In genomic region chr2:109611467-109612095, GRCh38 we compare ENCODE assay signal across 10 cellular contexts. TPM values are rescaled to one million over a fixed set of nuclear protein-coding genes. Genes with fewer than 3 reads are reported as not detected.
A peak's percentile ranks its signal among the peaks of the same experiment; 100 is the strongest.
DNase-seq lines count a peak whose midpoint lies in the region; ATAC-seq, FAIRE-seq and TF ChIP-seq lines count a peak whose summit lies in the region.
"Had no signal": no experiment of that assay in that cellular context is flagged by ENCODE, and none has a peak within 500 bp of the region (broad histone marks: within the 10 kb centered on the region; RNA-seq: fewer than 3 reads in every experiment).

No MANE protein-coding gene starts in this region.

- H3K9me3 ChIP-seq in left ventricle myocardium inferior (replicated peaks) (no peaks in the 10 kb centered on the region), right atrium auricular region (no peaks in the 10 kb centered on the region), adipocyte (ENCODE audit: control insufficient read depth, low read length) (no peaks in the 10 kb centered on the region), keratinocyte (ENCODE audit: control insufficient read depth, low read depth, low read length) (no peaks in the 10 kb centered on the region)
- H3K9me3 ChIP-seq in CD4-positive, alpha-beta memory T cell (ENCODE audit: control insufficient read depth in 1 of 2, low read length in 2 of 2) = no peaks in the 10 kb centered on the region

- H3K36me3 ChIP-seq in left ventricle myocardium inferior (no peaks in the 10 kb centered on the region), right atrium auricular region (no peaks in the 10 kb centered on the region), adipocyte (ENCODE audit: control insufficient read depth, insufficient read depth, low read length, severe bottlenecking) (no peaks in the 10 kb centered on the region), keratinocyte (ENCODE audit: control insufficient read depth in 2 of 2, extremely low read depth in 1 of 2, insufficient read depth in 2 of 2, low read length in 2 of 2) (no peaks in the 10 kb centered on the region)
- H3K36me3 ChIP-seq in CD4-positive, alpha-beta memory T cell (ENCODE audit: insufficient read depth, low read length) = no peaks in the 10 kb centered on the region

- H2AFZ ChIP-seq in keratinocyte (ENCODE audit: control insufficient read depth, low read length) = no peak overlapping the region

- H3K27me3 Mint-ChIP-seq in effector memory CD8-positive, alpha-beta T cell = peaks cover 67 to 85% of the 10 kb centered on the region in 2 donors
- H3K27me3 Mint-ChIP-seq in activated CD8-positive, alpha-beta T cell treated with anti-CD3 and anti-CD28 coated beads, Interleukin-2, amount 10 ng/mL, durations not matched to agents 7 days and 5 days (ENCODE audit: low read depth) = peaks cover 58% of the 10 kb centered on the region
- peaks cover 29 to 47% of the 10 kb centered on the region in 2 donors for H3K27me3 Mint-ChIP-seq in CD4-positive, alpha-beta memory T cell

- no peak for FAIRE-seq in keratinocyte (lab: Jason Lieb, UNC)

- no peaks in the 10 kb centered on the region for H3K9me1 ChIP-seq in keratinocyte (ENCODE audit: control insufficient read depth, extremely low read depth, insufficient read depth, low read length)

- DNase-seq in left ventricle myocardium inferior (no peak), right atrium auricular region (ENCODE audit: low spot score) (no peak), adipocyte (ENCODE audit: low read depth) (peak; percentile 87), keratinocyte (ENCODE audit: low read depth, low spot score) (no peak), putamen (ENCODE audit: low spot score) (no peak)
- DNase-seq in effector memory CD8-positive, alpha-beta T cell = no peak
- no peak for DNase-seq in activated CD8-positive, alpha-beta T cell treated with anti-CD3 and anti-CD28 coated beads, Interleukin-2, amount 10 ng/mL, durations not matched to agents 7 days and 5 days
- DNase-seq in CD4-positive, alpha-beta memory T cell = no peak
- DNase-seq: DND-41, GOT3 had no signal

- no peak overlapping the region for H3K27ac Mint-ChIP-seq in effector memory CD8-positive, alpha-beta T cell
- H3K27ac Mint-ChIP-seq in activated CD8-positive, alpha-beta T cell treated with anti-CD3 and anti-CD28 coated beads, Interleukin-2, amount 10 ng/mL, durations not matched to agents 7 days and 5 days = no peak overlapping the region
- H3K27ac Mint-ChIP-seq in CD4-positive, alpha-beta memory T cell = peak overlapping the region in 2 of 7 donors; percentile 29 to 58

- H3K36me3 Mint-ChIP-seq in effector memory CD8-positive, alpha-beta T cell (ENCODE audit: insufficient read depth) = peaks cover 6% of the 10 kb centered on the region
- peaks cover 5% of the 10 kb centered on the region for H3K36me3 Mint-ChIP-seq in activated CD8-positive, alpha-beta T cell treated with anti-CD3 and anti-CD28 coated beads, Interleukin-2, amount 10 ng/mL, durations not matched to agents 7 days and 5 days (ENCODE audit: low read depth)
- H3K36me3 Mint-ChIP-seq in CD4-positive, alpha-beta memory T cell = peaks cover 0 to 2% of the 10 kb centered on the region in 2 donors

- intact Hi-C loops in left ventricle myocardium inferior (cut with micrococcal nuclease) = loop anchor here (10.0 kb wide), 1 partner anchor 67 kb away; no protein-coding TSS in a partner anchor
- intact Hi-C loops in CD4-positive, alpha-beta memory T cell (cut with micrococcal nuclease) = no loop called here

- peaks cover 81% of the 10 kb centered on the region for H3K4me1 ChIP-seq in left ventricle myocardium inferior
- peaks cover 0 to 43% of the 10 kb centered on the region in 2 donors for H3K4me1 ChIP-seq in right atrium auricular region
- peaks cover 59% of the 10 kb centered on the region for H3K4me1 ChIP-seq in adipocyte (ENCODE audit: control insufficient read depth, insufficient read depth, low read length)
- peaks cover 43% of the 10 kb centered on the region for H3K4me1 ChIP-seq in keratinocyte (ENCODE audit: control insufficient read depth, extremely low read depth, insufficient read depth, low read length)
- no peaks in the 10 kb centered on the region for H3K4me1 ChIP-seq in CD4-positive, alpha-beta memory T cell (ENCODE audit: insufficient read depth, low read length)

- H4K20me1 ChIP-seq in keratinocyte (ENCODE audit: control insufficient read depth, extremely low read depth, insufficient read depth, low read length) = no peaks in the 10 kb centered on the region

- H3K9me3 Mint-ChIP-seq in effector memory CD8-positive, alpha-beta T cell = no peaks in the 10 kb centered on the region
- H3K9me3 Mint-ChIP-seq in activated CD8-positive, alpha-beta T cell treated with anti-CD3 and anti-CD28 coated beads, Interleukin-2, amount 10 ng/mL, durations not matched to agents 7 days and 5 days (ENCODE audit: insufficient read depth) = no peaks in the 10 kb centered on the region
- H3K9me3 Mint-ChIP-seq in CD4-positive, alpha-beta memory T cell = peaks cover 0 to 12% (median 10%) of the 10 kb centered on the region in 8 donors

- H3K27me3 ChIP-seq in left ventricle myocardium inferior (ENCODE audit: low read depth) (no peaks in the 10 kb centered on the region), right atrium auricular region (no peaks in the 10 kb centered on the region), adipocyte (replicated peaks; ENCODE audit: control insufficient read depth, insufficient read depth, low read length) (no peaks in the 10 kb centered on the region), keratinocyte (ENCODE audit: control insufficient read depth, extremely low read depth, insufficient read depth, low read length) (no peaks in the 10 kb centered on the region)
- H3K27me3 ChIP-seq in CD4-positive, alpha-beta memory T cell (ENCODE audit: insufficient read depth, low read length) = peaks cover 8% of the 10 kb centered on the region

- TF ChIP-seq CTCF in left ventricle myocardium inferior (IDR thresholded peaks at IDR 0.05; ENCODE audit: borderline replicate concordance) (no peak), right atrium auricular region (IDR thresholded peaks at IDR 0.05) (no peak), keratinocyte (optimal IDR thresholded peaks at IDR 0.05 in 1 of 3, IDR thresholded peaks at IDR 0.05 in 1 of 3, conservative IDR thresholded peaks at IDR 0.05 in 1 of 3; ENCODE audit: extremely low read depth in 1 of 3, insufficient read depth in 2 of 3, low read length in 3 of 3) (peak in 1 of 3 experiments; percentile 13)

- POLR2A ChIA-PET in activated CD8-positive, alpha-beta T cell treated with anti-CD3 and anti-CD28 coated beads, Interleukin-2, amount 10 ng/mL, durations not matched to agents 7 days and 5 days (lab: Charles Lee) = interaction anchor here (0.7 kb wide), 1 partner anchor 593 kb away, joined by 3 read pairs; no protein-coding TSS in a partner anchor
- POLR2A ChIA-PET in CD4-positive, alpha-beta memory T cell (lab: Charles Lee; ENCODE audit: partially characterized antibody) = no interaction called here

- H3K9ac ChIP-seq in adipocyte (ENCODE audit: low read length) (no peak overlapping the region), keratinocyte (ENCODE audit: control insufficient read depth, extremely low read depth, insufficient read depth, low read length) (peak overlapping the region; percentile 91)

- peaks cover 90% of the 10 kb centered on the region for H3K79me2 ChIP-seq in keratinocyte (ENCODE audit: control insufficient read depth, insufficient read depth, low read length)

- dilution Hi-C loops in keratinocyte (cut with MboI; ENCODE audit: extremely low pct_ligation_motif_present, low sequenced_read_pairs) = no loop called here

- CTCF ChIA-PET in activated CD8-positive, alpha-beta T cell treated with anti-CD3 and anti-CD28 coated beads, Interleukin-2, amount 10 ng/mL, durations not matched to agents 7 days and 5 days (lab: Charles Lee) = interaction anchor here (1.2 kb wide), 1 partner anchor 65 kb away, joined by 3 read pairs; no protein-coding TSS in a partner anchor
- CTCF ChIA-PET in CD4-positive, alpha-beta memory T cell (lab: Charles Lee; ENCODE audit: partially characterized antibody) = no interaction called here

- peaks cover 2 to 4% of the 10 kb centered on the region in 2 donors for H3K4me1 Mint-ChIP-seq in effector memory CD8-positive, alpha-beta T cell (ENCODE audit: low read depth in 2 of 2)
- peaks cover 9% of the 10 kb centered on the region for H3K4me1 Mint-ChIP-seq in activated CD8-positive, alpha-beta T cell treated with anti-CD3 and anti-CD28 coated beads, Interleukin-2, amount 10 ng/mL, durations not matched to agents 7 days and 5 days (ENCODE audit: low read depth)
- peaks cover 17 to 33% (median 24%) of the 10 kb centered on the region in 4 donors for H3K4me1 Mint-ChIP-seq in CD4-positive, alpha-beta memory T cell

- H3K27ac ChIP-seq in left ventricle myocardium inferior (replicated peaks) = peak overlapping the region; percentile 98
- no peak overlapping the region for H3K27ac ChIP-seq in right atrium auricular region
- peak overlapping the region; percentile 93 for H3K27ac ChIP-seq in keratinocyte (ENCODE audit: control insufficient read depth, insufficient read depth, low read length)
- H3K27ac ChIP-seq in CD4-positive, alpha-beta memory T cell (ENCODE audit: low read depth, low read length) = no peak overlapping the region

- no peak overlapping the region for H3K4me3 Mint-ChIP-seq in effector memory CD8-positive, alpha-beta T cell
- no peak overlapping the region for H3K4me3 Mint-ChIP-seq in activated CD8-positive, alpha-beta T cell treated with anti-CD3 and anti-CD28 coated beads, Interleukin-2, amount 10 ng/mL, durations not matched to agents 7 days and 5 days
- H3K4me3 Mint-ChIP-seq in CD4-positive, alpha-beta memory T cell = peak overlapping the region in 2 of 8 donors; percentile 13 to 94

- no peak for ATAC-seq in effector memory CD8-positive, alpha-beta T cell (replicated peaks)
- ATAC-seq in activated CD8-positive, alpha-beta T cell treated with anti-CD3 and anti-CD28 coated beads, Interleukin-2, amount 10 ng/mL, durations not matched to agents 7 days and 5 days = no peak

- peak overlapping the region; percentile 94 for H3K4me2 ChIP-seq in keratinocyte (ENCODE audit: control insufficient read depth, extremely low read depth, insufficient read depth, low read depth, low read length)

- no peak overlapping the region for H3K4me3 ChIP-seq in left ventricle myocardium inferior
- no peak overlapping the region for H3K4me3 ChIP-seq in right atrium auricular region
- H3K4me3 ChIP-seq in adipocyte (ENCODE audit: low read length) = peak overlapping the region; percentile 92
- H3K4me3 ChIP-seq in keratinocyte (ENCODE audit: control insufficient read depth in 2 of 3, extremely low read depth in 1 of 3, insufficient read depth in 2 of 3, low read depth in 1 of 3, low read length in 3 of 3) = peak overlapping the region in 2 of 3 experiments; percentile 98 to 100
- H3K4me3 ChIP-seq in CD4-positive, alpha-beta memory T cell (ENCODE audit: low read length in 2 of 2) = no peak overlapping the region

RNA-seq across cellular contexts. Expression of gene SEPTIN10, which starts 2.2 kb away (rescaled TPM):
- total RNA-seq in left ventricle myocardium inferior = 55.4 TPM
- total RNA-seq in right atrium auricular region = 10 to 100 TPM; 47.0 to 61.7 TPM
- 44.9 to 72.6 TPM (median 71.8 TPM) in 3 replicates for polyA plus RNA-seq in keratinocyte
- polyA plus RNA-seq in keratinocyte (2011; ENCODE audit: low read depth) = 68.7 TPM
- 62.6 and 94.0 TPM in 2 replicates for polyA plus RNA-seq in keratinocyte (2011; cell fraction: cytosol; rRNA removed)
- polyA plus RNA-seq in keratinocyte (2011; cell fraction: nucleus; rRNA removed) = 53.4 and 58.7 TPM in 2 replicates
- 36.9 and 65.6 TPM in 2 replicates for polyA plus RNA-seq in keratinocyte (2012; ENCODE audit: low replicate concordance)
- polyA minus RNA-seq in keratinocyte = 10.3 to 54.1 TPM (median 27.0 TPM) in 3 replicates
- 56.6 TPM for polyA minus RNA-seq in keratinocyte (2011; cell fraction: cytosol; rRNA and poly(A)+ RNA removed)
- polyA minus RNA-seq in keratinocyte (2011; cell fraction: nucleus; rRNA and poly(A)+ RNA removed) = 21.1 and 45.1 TPM in 2 replicates
- total RNA-seq in activated CD8-positive, alpha-beta T cell treated with anti-CD3 and anti-CD28 coated beads, Interleukin-2, amount 10 ng/mL, durations not matched to agents 7 days and 5 days = under 1 TPM in 1 of 2 experiments, not detected in 1; 0.50 TPM
- 1 to 10 TPM; 5.1 to 5.7 TPM for total RNA-seq in CD4-positive, alpha-beta memory T cell
- polyA plus RNA-seq in CD4-positive, alpha-beta memory T cell = 1 to 10 TPM; 2.5 to 3.3 TPM

RNA-seq across cellular contexts. Expression of gene SOWAHC, which starts 2.6 kb away (rescaled TPM):
- 2.3 TPM for total RNA-seq in left ventricle myocardium inferior
- total RNA-seq in right atrium auricular region = 1 to 10 TPM; 3.0 to 5.3 TPM
- 15.1 to 22.3 TPM (median 18.0 TPM) in 3 replicates for polyA plus RNA-seq in keratinocyte
- polyA plus RNA-seq in keratinocyte (2011; ENCODE audit: low read depth) = 15.1 TPM
- polyA plus RNA-seq in keratinocyte (2011; cell fraction: cytosol; rRNA removed) = 15.6 and 23.6 TPM in 2 replicates
- polyA plus RNA-seq in keratinocyte (2011; cell fraction: nucleus; rRNA removed) = 13.6 and 16.4 TPM in 2 replicates
- 20.2 and 30.0 TPM in 2 replicates for polyA plus RNA-seq in keratinocyte (2012; ENCODE audit: low replicate concordance)
- polyA minus RNA-seq in keratinocyte = 7.1 to 13.6 TPM (median 10.7 TPM) in 3 replicates
- polyA minus RNA-seq in keratinocyte (2011; cell fraction: cytosol; rRNA and poly(A)+ RNA removed) = 37.8 TPM
- 15.7 and 19.1 TPM in 2 replicates for polyA minus RNA-seq in keratinocyte (2011; cell fraction: nucleus; rRNA and poly(A)+ RNA removed)
- not detected for total RNA-seq in activated CD8-positive, alpha-beta T cell treated with anti-CD3 and anti-CD28 coated beads, Interleukin-2, amount 10 ng/mL, durations not matched to agents 7 days and 5 days
- total RNA-seq in CD4-positive, alpha-beta memory T cell = 1 to 10 TPM; 1.4 to 1.5 TPM
- under 1 TPM; 0.37 to 0.77 TPM for polyA plus RNA-seq in CD4-positive, alpha-beta memory T cell

Comparison
In these comparisons a context has a peak if more than half of its experiments do, and no peak if none do; other contexts are left out.
1. H3K27ac ChIP-seq: peak in left ventricle myocardium inferior (single experiment) and keratinocyte (single experiment); none in right atrium auricular region (0 of 2) and CD4-positive, alpha-beta memory T cell (single experiment).
2. H3K4me3 ChIP-seq: peak in adipocyte (single experiment) and keratinocyte (2 of 3); none in left ventricle myocardium inferior (single experiment), right atrium auricular region (0 of 2) and CD4-positive, alpha-beta memory T cell (0 of 2).
3. RNA of gene SEPTIN10, which starts 2.2 kb away (total RNA-seq): 47.0 to 61.7 TPM in right atrium auricular region, 55.4 TPM in left ventricle myocardium inferior (single experiment) and 5.1 to 5.7 TPM in CD4-positive, alpha-beta memory T cell; 0.50 TPM in activated CD8-positive, alpha-beta T cell treated with anti-CD3 and anti-CD28 coated beads, Interleukin-2, amount 10 ng/mL, durations not matched to agents 7 days and 5 days; every median in the first group is over 4 times any median in the second.